ENCODE assay signal across 25 cellular contexts in genomic region chr15:79474252-79474651, GRCh38. TPM values are rescaled to one million over a fixed set of nuclear protein-coding genes. Genes with fewer than 3 reads are reported as not detected.
DNase-seq lines count a peak whose midpoint lies in the region; ATAC-seq and TF ChIP-seq lines count a peak whose summit lies in the region.
"Had no signal": no experiment of that assay in that cellular context is flagged by ENCODE, and none has a peak within 500 bp of the region (broad histone marks: within the 10 kb centered on the region; RNA-seq: fewer than 3 reads in every experiment).

No MANE protein-coding gene starts in this region.

- H3K9me3 ChIP-seq in breast epithelium (no peaks in the 10 kb centered on the region), body of pancreas (peaks cover 0 to 3% (median 0%) of the 10 kb centered on the region in 3 donors), vagina (no peaks in the 10 kb centered on the region), A673 (ENCODE audit: low read depth, low read length, poor library complexity, severe bottlenecking) (no peaks in the 10 kb centered on the region)
- H3K9me3 ChIP-seq: mucosa of descending colon, SJCRH30, stomach had no signal

- intact Hi-C loops in MCF 10A (cut with micrococcal nuclease) (no loop called here), breast epithelium (cut with DNase I; ENCODE audit: low total_unique reads) (no loop called here), body of pancreas (cut with DNase I) (no loop called here), vagina (cut with DNase I) (no loop called here), A673 (cut with micrococcal nuclease; ENCODE audit: unreplicated experiment) (loop anchor here (10.0 kb wide), 1 partner anchor 61 kb away; no protein-coding TSS in a partner anchor)

- H3K27ac Mint-ChIP-seq in MCF 10A (ENCODE audit: low read depth, unreplicated experiment) = peak overlapping the region; percentile 27
- H3K27ac Mint-ChIP-seq: activated CD4-positive, alpha-beta T cell treated with anti-CD3 and anti-CD28 coated beads, Interleukin-2, amount 10 ng/mL, durations not matched to agents 7 days and 5 days; activated naive CD8-positive, alpha-beta T cell treated with anti-CD3 and anti-CD28 coated beads for 36 hours; activated T-helper 2 cell treated with anti-CD3 and anti-CD28 coated beads, Interferon-gamma antibody, Interleukin-2, Interleukin-4, amounts not matched to agents 10 μg/mL and 5 μg/mL and 100 μg/mL, durations not matched to agents 14 hours and 24 hours and 36 hours; T-helper 17 cell; type B pancreatic cell had no signal

- no peak overlapping the region for H3K4me3 Mint-ChIP-seq in MCF 10A (ENCODE audit: unreplicated experiment)
- H3K4me3 Mint-ChIP-seq: activated CD4-positive, alpha-beta T cell treated with anti-CD3 and anti-CD28 coated beads, Interleukin-2, amount 10 ng/mL, durations not matched to agents 7 days and 5 days; activated naive CD8-positive, alpha-beta T cell treated with anti-CD3 and anti-CD28 coated beads for 36 hours; T-helper 17 cell; type B pancreatic cell had no signal

- TF ChIP-seq POLR2A in breast epithelium (IDR thresholded peaks at IDR 0.05) (no peak), body of pancreas (IDR thresholded peaks at IDR 0.05) (no peak), vagina (IDR thresholded peaks at IDR 0.05) (no peak)

- peaks cover 6% of the 10 kb centered on the region for H3K4me1 Mint-ChIP-seq in MCF 10A (ENCODE audit: insufficient read depth, unreplicated experiment)

- CTCF ChIA-PET in MCF 10A (lab: Yijun Ruan, JAX) (interaction anchor here (0.6 to 1.0 kb wide), 4 partner anchors 47 to 1841 kb away, joined by 3 read pairs; no protein-coding TSS in a partner anchor), A673 (lab: Charles Lee) (no interaction called here)

- H3K27me3 ChIP-seq in breast epithelium = no peaks in the 10 kb centered on the region
- H3K27me3 ChIP-seq in body of pancreas = no peaks in the 10 kb centered on the region
- H3K27me3 ChIP-seq in vagina = no peaks in the 10 kb centered on the region
- H3K27me3 ChIP-seq in A673 (replicated peaks; ENCODE audit: insufficient read depth, low read depth, low read length, poor library complexity) = no peaks in the 10 kb centered on the region
- H3K27me3 ChIP-seq: SJCRH30, stomach had no signal

- BruUV-seq in MCF 10A (replicated peaks; lab: Mats Ljungman, UMichigan) (no TSS peak), A673 (replicated peaks; lab: Mats Ljungman, UMichigan) (no TSS peak)

- ATAC-seq in body of pancreas = peak; percentile 74
- ATAC-seq in HG03432 (IDR thresholded peaks at IDR 0.05; ENCODE audit: unreplicated experiment) = no peak
- ATAC-seq: K562, mucosa of descending colon, PC-3, T-helper 17 cell had no signal

- no peaks in the 10 kb centered on the region for H3K9me3 Mint-ChIP-seq in MCF 10A (ENCODE audit: unreplicated experiment)
- H3K9me3 Mint-ChIP-seq: activated CD4-positive, alpha-beta T cell treated with anti-CD3 and anti-CD28 coated beads, Interleukin-2, amount 10 ng/mL, durations not matched to agents 7 days and 5 days; activated naive CD8-positive, alpha-beta T cell treated with anti-CD3 and anti-CD28 coated beads for 36 hours; activated T-helper 2 cell treated with anti-CD3 and anti-CD28 coated beads, Interferon-gamma antibody, Interleukin-2, Interleukin-4, amounts not matched to agents 10 μg/mL and 5 μg/mL and 100 μg/mL, durations not matched to agents 14 hours and 24 hours and 36 hours; type B pancreatic cell had no signal

- H3K4me3 ChIP-seq in breast epithelium (no peak overlapping the region), body of pancreas (no peak overlapping the region), vagina (no peak overlapping the region), A673 (ENCODE audit: low read depth, low read length, poor library complexity, severe bottlenecking) (no peak overlapping the region)
- H3K4me3 ChIP-seq: K562, mucosa of descending colon, SJCRH30, stomach had no signal

- TF ChIP-seq CTCF in MCF 10A (IDR thresholded peaks at IDR 0.05; ENCODE audit: unreplicated experiment) (no peak), breast epithelium (IDR thresholded peaks at IDR 0.05) (no peak), body of pancreas (IDR thresholded peaks at IDR 0.05) (no peak), vagina (IDR thresholded peaks at IDR 0.05) (no peak), A673 (conservative IDR thresholded peaks at IDR 0.05; ENCODE audit: low read depth, low read length) (no peak)

- no peaks in the 10 kb centered on the region for H3K4me1 ChIP-seq in breast epithelium
- H3K4me1 ChIP-seq in body of pancreas = no peaks in the 10 kb centered on the region
- H3K4me1 ChIP-seq in vagina = no peaks in the 10 kb centered on the region
- H3K4me1 ChIP-seq in A673 (ENCODE audit: insufficient read depth, low read length, poor library complexity, severe bottlenecking) = no peaks in the 10 kb centered on the region
- H3K4me1 ChIP-seq: SJCRH30, stomach had no signal

- DNase-seq in MCF 10A (ENCODE audit: unreplicated experiment) (peak; percentile 11), breast epithelium (ENCODE audit: low spot score in 2 of 2) (no peak), body of pancreas (no peak), iris pigment epithelial cell (ENCODE audit: low read depth) (peak; percentile 3), SHP77 treated with DMSO at 0.1 percent for 48 hours (lab: John Stamatoyannopoulos, UW) (no peak), vagina (ENCODE audit: extremely low spot score in 2 of 2) (no peak), A673 (ENCODE audit: low spot score) (no peak)
- DNase-seq: activated CD4-positive, alpha-beta T cell treated with anti-CD3 and anti-CD28 coated beads, Interleukin-2, amount 10 ng/mL, durations not matched to agents 7 days and 5 days; activated naive CD8-positive, alpha-beta T cell treated with anti-CD3 and anti-CD28 coated beads for 36 hours; C1 segment of cervical spinal cord; central memory CD4-positive, alpha-beta T cell; erythroblast; GOT3; mucosa of descending colon; NCI-H1930; PC-3; SJCRH30; stimulated activated CD4-positive, alpha-beta T cell treated with anti-CD3 and anti-CD28 coated beads, Interleukin-12 subunit alpha, Interleukin-12 subunit beta, amount 100 ng/mL, for 4 hours; stomach; T-helper 17 cell had no signal

- no peaks in the 10 kb centered on the region for H3K27me3 Mint-ChIP-seq in MCF 10A (ENCODE audit: insufficient read depth, unreplicated experiment)
- H3K27me3 Mint-ChIP-seq: activated naive CD8-positive, alpha-beta T cell treated with anti-CD3 and anti-CD28 coated beads for 36 hours had no signal

- H3K27ac ChIP-seq in breast epithelium (no peak overlapping the region), body of pancreas (peak overlapping the region in 1 of 4 donors; percentile 10), vagina (no peak overlapping the region), A673 (ENCODE audit: low read depth, low read length, poor library complexity, severe bottlenecking) (no peak overlapping the region)
- H3K27ac ChIP-seq: 22Rv1, SJCRH30, stomach had no signal

- H3K36me3 Mint-ChIP-seq in MCF 10A (ENCODE audit: insufficient read depth, unreplicated experiment) = no peaks in the 10 kb centered on the region
- H3K36me3 Mint-ChIP-seq: type B pancreatic cell had no signal

- POLR2A ChIA-PET in MCF 10A (lab: Yijun Ruan, JAX) (no interaction called here), A673 (lab: Charles Lee; ENCODE audit: low non-redundant PET) (no interaction called here)

- no peaks in the 10 kb centered on the region for H3K36me3 ChIP-seq in breast epithelium
- H3K36me3 ChIP-seq in body of pancreas (replicated peaks in 1 of 2; ENCODE audit: insufficient read depth in 1 of 2, low read depth in 2 of 2) = no peaks in the 10 kb centered on the region
- no peaks in the 10 kb centered on the region for H3K36me3 ChIP-seq in vagina
- H3K36me3 ChIP-seq in A673 (ENCODE audit: insufficient read depth, low read length, poor library complexity, severe bottlenecking) = no peaks in the 10 kb centered on the region
- H3K36me3 ChIP-seq: SJCRH30, stomach had no signal

- 39 to 50% methylated on average over 1 of the region's 1 CpG for WGBS in body of pancreas, 2 donors

RNA-seq across cellular contexts. Expression of gene MINAR1, which starts 42.1 kb away (rescaled TPM):
- total RNA-seq in MCF 10A (2022) = 0.47 and 0.49 TPM in 2 replicates
- 1 to 10 TPM in 1 of 3 donors, under 1 TPM in 2; 0.16 to 1.0 (median 0.66) TPM for total RNA-seq in breast epithelium
- 1 to 10 TPM; 3.0 to 4.7 TPM for total RNA-seq in body of pancreas
- total RNA-seq in vagina = 0.74 TPM
- 1.2 and 1.6 TPM in 2 replicates for total RNA-seq in A673 (2021)

Comparison
In these comparisons a context has a peak if more than half of its experiments do, and no peak if none do; other contexts are left out.
1. DNase-seq: peak in MCF 10A (single experiment) and iris pigment epithelial cell (single experiment); none in breast epithelium (0 of 2), body of pancreas (0 of 4), SHP77 treated with DMSO at 0.1 percent for 48 hours (single experiment), vagina (0 of 2) and A673 (single experiment).